In genomic region chr1:180585994-180586359, GRCh38 we compare ENCODE assay signal across 17 cellular contexts. TPM values are rescaled to one million over a fixed set of nuclear protein-coding genes. Genes with fewer than 3 reads are reported as not detected.
DNase-seq lines count a peak whose midpoint lies in the region; ATAC-seq and TF ChIP-seq lines count a peak whose summit lies in the region.
"Had no signal": no experiment of that assay in that cellular context is flagged by ENCODE, and none has a peak within 500 bp of the region (broad histone marks: within the 10 kb centered on the region; RNA-seq: fewer than 3 reads in every experiment).

No MANE protein-coding gene starts in this region.

- no peaks in the 10 kb centered on the region for H3K27me3 Mint-ChIP-seq in activated naive CD4-positive, alpha-beta T cell treated with anti-CD3 and anti-CD28 coated beads, Interleukin-2, amount 10 ng/mL, durations not matched to agents 7 days and 5 days
- H3K27me3 Mint-ChIP-seq in activated CD4-positive, alpha-beta memory T cell treated with anti-CD3 and anti-CD28 coated beads, Interleukin-2, amount 10 ng/mL, durations not matched to agents 7 days and 5 days = peaks cover 2% of the 10 kb centered on the region

- DNase-seq in activated naive CD4-positive, alpha-beta T cell treated with anti-CD3 and anti-CD28 coated beads, Interleukin-2, amount 10 ng/mL, durations not matched to agents 7 days and 5 days = no peak
- no peak for DNase-seq in activated naive CD4-positive, alpha-beta T cell treated with Interleukin-2 at 50 U/mL for 16 hours
- DNase-seq in activated CD4-positive, alpha-beta memory T cell treated with anti-CD3 and anti-CD28 coated beads, Interleukin-2, amount 10 ng/mL, durations not matched to agents 7 days and 5 days = no peak
- DNase-seq in esophagus squamous epithelium (lab: John Stamatoyannopoulos, UW) = no peak
- DNase-seq in testis = no peak
- no peak for DNase-seq in GM03348 (ENCODE audit: low spot score)
- DNase-seq: effector memory CD4-positive, alpha-beta T cell; NCI-H524 treated with DMSO at 0.1 percent for 48 hours; occipital lobe; stimulated activated CD4-positive, alpha-beta T cell treated with anti-CD3 and anti-CD28 coated beads, Interleukin-12 subunit alpha, Interleukin-12 subunit beta, amount 100 ng/mL, for 4 hours; SW 1271 had no signal

- H3K4me1 ChIP-seq in esophagus squamous epithelium (peaks cover 15 to 35% (median 22%) of the 10 kb centered on the region in 3 donors), testis (peaks cover 5% of the 10 kb centered on the region)
- H3K4me1 ChIP-seq: BE2C had no signal

- H3K4me1 Mint-ChIP-seq in activated naive CD4-positive, alpha-beta T cell treated with anti-CD3 and anti-CD28 coated beads, Interleukin-2, amount 10 ng/mL, durations not matched to agents 7 days and 5 days = peaks cover 27% of the 10 kb centered on the region
- H3K4me1 Mint-ChIP-seq in activated CD4-positive, alpha-beta memory T cell treated with anti-CD3 and anti-CD28 coated beads, Interleukin-2, amount 10 ng/mL, durations not matched to agents 7 days and 5 days = peaks cover 26% of the 10 kb centered on the region

- POLR2A ChIA-PET in activated CD4-positive, alpha-beta memory T cell treated with anti-CD3 and anti-CD28 coated beads, Interleukin-2, amount 10 ng/mL, durations not matched to agents 7 days and 5 days (lab: Charles Lee) = interaction anchor here (0.7 to 1.2 kb wide), 3 partner anchors 13 to 207 kb away, joined by 3 to 5 read pairs (median 3); partner anchors contain the start of gene XPR1

- intact Hi-C loops in esophagus squamous epithelium (cut with DNase I) (no loop called here), testis (cut with DNase I; ENCODE audit: low total_unique reads) (no loop called here)

- no peak for ATAC-seq in HG03025 (IDR thresholded peaks at IDR 0.05; ENCODE audit: low FRiP score, unreplicated experiment)
- ATAC-seq in GM18511 (IDR thresholded peaks at IDR 0.05; ENCODE audit: unreplicated experiment) = no peak

- peak overlapping the region; percentile 90 for H3K27ac Mint-ChIP-seq in activated naive CD4-positive, alpha-beta T cell treated with anti-CD3 and anti-CD28 coated beads, Interleukin-2, amount 10 ng/mL, durations not matched to agents 7 days and 5 days
- H3K27ac Mint-ChIP-seq in activated CD4-positive, alpha-beta memory T cell treated with anti-CD3 and anti-CD28 coated beads, Interleukin-2, amount 10 ng/mL, durations not matched to agents 7 days and 5 days = peak overlapping the region; percentile 88

- H3K4me3 ChIP-seq in esophagus squamous epithelium (no peak overlapping the region), testis (no peak overlapping the region)
- H3K4me3 ChIP-seq: PC-9 had no signal

- WGBS in esophagus squamous epithelium, 2 donors = 22 to 73% methylated on average over 2 to 4 of the region's 4 CpGs
- whole genome bisulfite sequencing in testis, 2 donors = 62 to 98% methylated on average over 4 of the region's 4 CpGs

- peak overlapping the region; percentile 54 to 83 (median 78) for H3K27ac ChIP-seq in esophagus squamous epithelium
- H3K27ac ChIP-seq in testis = peak overlapping the region; percentile 8 to 68
- H3K27ac ChIP-seq: PC-9 had no signal

- no peaks in the 10 kb centered on the region for H3K36me3 Mint-ChIP-seq in activated naive CD4-positive, alpha-beta T cell treated with anti-CD3 and anti-CD28 coated beads, Interleukin-2, amount 10 ng/mL, durations not matched to agents 7 days and 5 days
- peaks cover 16% of the 10 kb centered on the region for H3K36me3 Mint-ChIP-seq in activated CD4-positive, alpha-beta memory T cell treated with anti-CD3 and anti-CD28 coated beads, Interleukin-2, amount 10 ng/mL, durations not matched to agents 7 days and 5 days (ENCODE audit: low read depth)

- H3K9me3 ChIP-seq in esophagus squamous epithelium = no peaks in the 10 kb centered on the region
- H3K9me3 ChIP-seq in testis = no peaks in the 10 kb centered on the region
- H3K9me3 ChIP-seq: BE2C had no signal

- TF ChIP-seq CTCF in esophagus squamous epithelium (IDR thresholded peaks at IDR 0.05) = no peak
- no peak for TF ChIP-seq CTCF in testis (IDR thresholded peaks at IDR 0.05)

- H3K4me3 Mint-ChIP-seq in activated naive CD4-positive, alpha-beta T cell treated with anti-CD3 and anti-CD28 coated beads, Interleukin-2, amount 10 ng/mL, durations not matched to agents 7 days and 5 days = no peak overlapping the region
- H3K4me3 Mint-ChIP-seq in activated CD4-positive, alpha-beta memory T cell treated with anti-CD3 and anti-CD28 coated beads, Interleukin-2, amount 10 ng/mL, durations not matched to agents 7 days and 5 days = no peak overlapping the region

- H3K27me3 ChIP-seq in esophagus squamous epithelium (no peaks in the 10 kb centered on the region), testis (no peaks in the 10 kb centered on the region)
- H3K27me3 ChIP-seq: BE2C had no signal

- no peaks in the 10 kb centered on the region for H3K36me3 ChIP-seq in esophagus squamous epithelium
- H3K36me3 ChIP-seq in testis (ENCODE audit: low read depth, missing control alignments) = no peaks in the 10 kb centered on the region
- H3K36me3 ChIP-seq: BE2C had no signal

- peaks cover 7% of the 10 kb centered on the region for H3K9me3 Mint-ChIP-seq in activated naive CD4-positive, alpha-beta T cell treated with anti-CD3 and anti-CD28 coated beads, Interleukin-2, amount 10 ng/mL, durations not matched to agents 7 days and 5 days
- peaks cover 9% of the 10 kb centered on the region for H3K9me3 Mint-ChIP-seq in activated CD4-positive, alpha-beta memory T cell treated with anti-CD3 and anti-CD28 coated beads, Interleukin-2, amount 10 ng/mL, durations not matched to agents 7 days and 5 days

- no peak for TF ChIP-seq POLR2A in esophagus squamous epithelium (IDR thresholded peaks at IDR 0.05)
- TF ChIP-seq POLR2A in testis (IDR thresholded peaks at IDR 0.05) = no peak

- CTCF ChIA-PET in activated naive CD4-positive, alpha-beta T cell treated with anti-CD3 and anti-CD28 coated beads, Interleukin-2, amount 10 ng/mL, durations not matched to agents 7 days and 5 days (lab: Charles Lee) = interaction anchor here (0.8 to 1.1 kb wide), 2 partner anchors 47 to 107 kb away, joined by 3 read pairs; no protein-coding TSS in a partner anchor
- CTCF ChIA-PET in activated CD4-positive, alpha-beta memory T cell treated with anti-CD3 and anti-CD28 coated beads, Interleukin-2, amount 10 ng/mL, durations not matched to agents 7 days and 5 days (lab: Charles Lee) = interaction anchor here (0.9 to 1.5 kb wide), 3 partner anchors 49 to 71 kb away, joined by 3 to 5 read pairs (median 4); no protein-coding TSS in a partner anchor

RNA-seq across cellular contexts. Expression of gene OVAAL, which starts 27.2 kb away (rescaled TPM):
- total RNA-seq in activated CD4-positive, alpha-beta memory T cell treated with anti-CD3 and anti-CD28 coated beads, Interleukin-2, amount 10 ng/mL, durations not matched to agents 7 days and 5 days = not detected
- total RNA-seq in esophagus squamous epithelium = not detected
- total RNA-seq in testis = not detected
- not detected for polyA plus RNA-seq in testis (ENCODE audit: insufficient read depth, low read depth, low replicate concordance)
- total RNA-seq: frontal cortex, occipital lobe, PC-9, subcutaneous adipose tissue had no signal

RNA-seq across cellular contexts. Expression of gene XPR1, which starts 45.8 kb away (rescaled TPM):
- total RNA-seq in activated CD4-positive, alpha-beta memory T cell treated with anti-CD3 and anti-CD28 coated beads, Interleukin-2, amount 10 ng/mL, durations not matched to agents 7 days and 5 days = 10 to 100 TPM; 19.9 to 20.5 TPM
- 10 to 100 TPM in 3 of 4 donors, 1 to 10 TPM in 1; 6.8 to 23.1 (median 17.2) TPM for total RNA-seq in esophagus squamous epithelium
- 10 to 100 TPM; 71.8 to 76.2 TPM for total RNA-seq in testis
- 34.8 TPM for polyA plus RNA-seq in testis (ENCODE audit: insufficient read depth, low read depth, low replicate concordance)
